ENCODE assay signal across 9 cellular contexts in genomic region chr5:54753034-54753433, GRCh38.
A peak's percentile ranks its signal among the peaks of the same experiment; 100 is the strongest.
DNase-seq lines count a peak whose midpoint lies in the region; ATAC-seq and TF ChIP-seq lines count a peak whose summit lies in the region.
"Had no signal": no experiment of that assay in that cellular context is flagged by ENCODE, and none has a peak within 500 bp of the region (broad histone marks: within the 10 kb centered on the region; RNA-seq: fewer than 3 reads in every experiment).

No MANE protein-coding gene starts in this region.

- no peak overlapping the region for H3K27ac ChIP-seq in left lung

- H3K4me3 ChIP-seq in left lung: no peak overlapping the region
- H3K4me3 ChIP-seq: Peyer's patch had no signal

- intact Hi-C loops in left lung (cut with DNase I): no loop called here

- H3K9me3 ChIP-seq in left lung: no peaks in the 10 kb centered on the region
- H3K9me3 ChIP-seq: Peyer's patch had no signal

- H3K4me1 ChIP-seq in left lung: peaks cover 0 to 6% of the 10 kb centered on the region in 2 donors
- H3K4me1 ChIP-seq: Peyer's patch had no signal

- DNase-seq in SIG-M5 treated with dmso at 0.1 percent for 504 hours (lab: John Stamatoyannopoulos, UW; ENCODE audit: unreplicated experiment): peak; percentile 60
- no peak for DNase-seq in left lung
- DNase-seq in NCI-H187 treated with DMSO at 0.1 percent for 48 hours (lab: John Stamatoyannopoulos, UW): no peak
- no peak for DNase-seq in activated CD4-positive, alpha-beta T cell treated with anti-CD3 and anti-CD28 coated beads, Interleukin-2, amount 50 U/mL, for 1 hour
- no peak for DNase-seq in DMS153 treated with DMSO at 0.1 percent for 48 hours (lab: John Stamatoyannopoulos, UW; ENCODE audit: unreplicated experiment)
- DNase-seq in midbrain (lab: John Stamatoyannopoulos, UW): no peak

- H3K27me3 ChIP-seq in left lung: no peaks in the 10 kb centered on the region
- H3K27me3 ChIP-seq: Peyer's patch had no signal

- H3K36me3 ChIP-seq in left lung: no peaks in the 10 kb centered on the region
- H3K36me3 ChIP-seq: Peyer's patch had no signal

- TF ChIP-seq CTCF in left lung (IDR thresholded peaks at IDR 0.05): no peak

- ATAC-seq in GM18873 (IDR thresholded peaks at IDR 0.05; ENCODE audit: low FRiP score, unreplicated experiment): peak; percentile 62
- ATAC-seq in HG02870 (IDR thresholded peaks at IDR 0.05; ENCODE audit: unreplicated experiment): peak; percentile 99
- ATAC-seq in left lung: peak; percentile 68
